In genomic region chr10:3750352-3750816, GRCh38 we compare ENCODE assay signal across 12 cellular contexts. TPM values are rescaled to one million over a fixed set of nuclear protein-coding genes. Genes with fewer than 3 reads are reported as not detected.
DNase-seq lines count a peak whose midpoint lies in the region; ATAC-seq and TF ChIP-seq lines count a peak whose summit lies in the region.
"Had no signal": no experiment of that assay in that cellular context is flagged by ENCODE, and none has a peak within 500 bp of the region (broad histone marks: within the 10 kb centered on the region; RNA-seq: fewer than 3 reads in every experiment).

No MANE protein-coding gene starts in this region.

- no peak for TF ChIP-seq CTCF in RWPE2 (IDR thresholded peaks at IDR 0.05; ENCODE audit: poor library complexity, severe bottlenecking)
- TF ChIP-seq CTCF in left lung (IDR thresholded peaks at IDR 0.05), result no peak
- TF ChIP-seq CTCF in colonic mucosa (IDR thresholded peaks at IDR 0.05), result no peak
- no peak for TF ChIP-seq CTCF in BE2C (IDR thresholded peaks at IDR 0.05; ENCODE audit: low read depth, low read length)

- no peak for DNase-seq in RWPE2 (ENCODE audit: low spot score)
- no peak for DNase-seq in left lung
- no peak for DNase-seq in colonic mucosa
- DNase-seq in BE2C, result no peak
- DNase-seq in DMS114 treated with DMSO at 0.1 percent for 48 hours (lab: John Stamatoyannopoulos, UW; ENCODE audit: unreplicated experiment), result no peak
- DNase-seq in SW480 (ENCODE audit: low spot score), result no peak
- DNase-seq: dermis blood vessel endothelial cell; H9; naive thymus-derived CD8-positive, alpha-beta T cell had no signal

- no peaks in the 10 kb centered on the region for H3K9me3 ChIP-seq in BLaER1
- H3K9me3 ChIP-seq in RWPE2 (ENCODE audit: severe bottlenecking), result no peaks in the 10 kb centered on the region
- no peaks in the 10 kb centered on the region for H3K9me3 ChIP-seq in left lung
- H3K9me3 ChIP-seq in skeletal muscle tissue (ENCODE audit: control insufficient read depth in 3 of 3, low read length in 3 of 3), result no peaks in the 10 kb centered on the region
- no peaks in the 10 kb centered on the region for H3K9me3 ChIP-seq in colonic mucosa
- no peaks in the 10 kb centered on the region for H3K9me3 ChIP-seq in BE2C

- peak overlapping the region; percentile 84 for H3K4me2 ChIP-seq in BLaER1

- no peaks in the 10 kb centered on the region for H4K20me1 ChIP-seq in BLaER1

- peaks cover 57% of the 10 kb centered on the region for H3K4me1 ChIP-seq in BLaER1
- H3K4me1 ChIP-seq in RWPE2 (ENCODE audit: insufficient read depth, poor library complexity, severe bottlenecking), result peaks cover 21% of the 10 kb centered on the region
- peaks cover 0 to 42% of the 10 kb centered on the region in 2 donors for H3K4me1 ChIP-seq in left lung
- H3K4me1 ChIP-seq in skeletal muscle tissue (ENCODE audit: control insufficient read depth in 3 of 3, insufficient read depth in 3 of 3, low read length in 3 of 3), result peaks cover 30 to 43% (median 36%) of the 10 kb centered on the region in 3 donors
- no peaks in the 10 kb centered on the region for H3K4me1 ChIP-seq in colonic mucosa
- peaks cover 19% of the 10 kb centered on the region for H3K4me1 ChIP-seq in BE2C

- intact Hi-C loops in left lung (cut with DNase I) (no loop called here), colonic mucosa (cut with DNase I) (loop anchor here (10.0 kb wide), 1 partner anchor 506 kb away; no protein-coding TSS in a partner anchor)

- H3K9ac ChIP-seq in BLaER1 (peak overlapping the region; percentile 20; the same call in 1 of the 2 replicates), skeletal muscle tissue (ENCODE audit: low read depth in 1 of 3, low read length in 3 of 3) (peak overlapping the region in 1 of 3 donors; percentile 79), colonic mucosa (ENCODE audit: low read depth in 2 of 2, low read length in 2 of 2) (no peak overlapping the region)

- no peaks in the 10 kb centered on the region for H3K27me3 ChIP-seq in BLaER1
- no peaks in the 10 kb centered on the region for H3K27me3 ChIP-seq in RWPE2 (ENCODE audit: insufficient read depth, poor library complexity, severe bottlenecking)
- no peaks in the 10 kb centered on the region for H3K27me3 ChIP-seq in left lung
- no peaks in the 10 kb centered on the region for H3K27me3 ChIP-seq in skeletal muscle tissue (ENCODE audit: control insufficient read depth in 3 of 3, insufficient read depth in 3 of 3, low read length in 3 of 3)
- no peaks in the 10 kb centered on the region for H3K27me3 ChIP-seq in colonic mucosa
- no peaks in the 10 kb centered on the region for H3K27me3 ChIP-seq in BE2C

- no peak for ATAC-seq in RWPE2 (ENCODE audit: low read depth)
- no peak for ATAC-seq in left lung
- ATAC-seq: naive thymus-derived CD8-positive, alpha-beta T cell had no signal

- H3K27ac ChIP-seq in BLaER1, result peak overlapping the region; percentile 23; the same call in 1 of the 2 replicates
- H3K27ac ChIP-seq in RWPE2 (ENCODE audit: poor library complexity, severe bottlenecking), result peak overlapping the region; percentile 43
- H3K27ac ChIP-seq in left lung, result peak overlapping the region; percentile 42 to 73
- H3K27ac ChIP-seq in skeletal muscle tissue (ENCODE audit: low read depth, low read length), result peak overlapping the region; percentile 90
- H3K27ac ChIP-seq in colonic mucosa, result no peak overlapping the region
- H3K27ac ChIP-seq: SK-N-MC had no signal

- H3K4me3 ChIP-seq in BLaER1, result 0 out of 2 replicates have a peak overlapping the region, but pooled peaks have one; percentile 4
- H3K4me3 ChIP-seq in RWPE2 (ENCODE audit: severe bottlenecking), result no peak overlapping the region
- H3K4me3 ChIP-seq in left lung, result no peak overlapping the region
- peak overlapping the region in 2 of 3 donors; percentile 64 to 65 for H3K4me3 ChIP-seq in skeletal muscle tissue (ENCODE audit: low read length in 3 of 3)
- H3K4me3 ChIP-seq in colonic mucosa, result no peak overlapping the region
- no peak overlapping the region for H3K4me3 ChIP-seq in BE2C (ENCODE audit: low read depth, low read length)
- H3K4me3 ChIP-seq: SK-N-MC had no signal

- H3K36me3 ChIP-seq in BLaER1, result no peaks in the 10 kb centered on the region
- no peaks in the 10 kb centered on the region for H3K36me3 ChIP-seq in RWPE2 (ENCODE audit: low read depth)
- H3K36me3 ChIP-seq in left lung, result no peaks in the 10 kb centered on the region
- H3K36me3 ChIP-seq in skeletal muscle tissue (ENCODE audit: control insufficient read depth in 3 of 3, insufficient read depth in 3 of 3, low read length in 3 of 3), result no peaks in the 10 kb centered on the region
- no peaks in the 10 kb centered on the region for H3K36me3 ChIP-seq in colonic mucosa
- no peaks in the 10 kb centered on the region for H3K36me3 ChIP-seq in BE2C

RNA-seq across cellular contexts. Expression of gene KLF6, which starts 34.6 kb away (rescaled TPM):
- total RNA-seq in left lung, result 100 to 1,000 TPM; 158 to 217 TPM
- 50.6 TPM for total RNA-seq in skeletal muscle tissue
- total RNA-seq in colonic mucosa, result 100 to 1,000 TPM; 106 to 299 TPM
- 56.1 TPM for polyA plus RNA-seq in BE2C (2012; ENCODE audit: insufficient read depth, insufficient read length, low read depth)

Comparison
In these comparisons a context has a peak if more than half of its experiments do, and no peak if none do; other contexts are left out.
1. H3K4me3 ChIP-seq: peak in BLaER1 (single experiment) and skeletal muscle tissue (2 of 3); none in RWPE2 (single experiment), left lung (0 of 2), colonic mucosa (single experiment) and BE2C (single experiment).